Comparison of ENCODE assay signal across 19 cellular contexts in the genomic region with DNA sequence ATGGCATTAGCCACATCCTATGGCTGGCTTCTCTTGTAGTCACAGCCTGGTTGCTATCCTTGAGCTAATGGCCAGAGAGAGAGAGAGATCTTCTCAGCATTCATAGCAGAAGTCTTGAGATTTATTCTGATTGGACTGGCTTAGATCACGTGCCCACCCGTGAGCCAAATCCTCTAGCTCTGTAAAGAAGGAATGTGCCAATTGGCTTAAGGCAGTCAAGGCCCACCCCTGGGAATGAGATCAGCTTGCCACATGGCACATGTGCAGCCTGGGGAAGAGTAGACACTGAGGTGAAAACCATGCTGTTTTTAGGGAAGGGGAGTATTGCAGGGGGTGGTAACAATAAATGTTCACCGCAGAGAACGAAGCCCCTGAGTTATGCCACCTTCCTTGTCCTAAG. TPM values are rescaled to one million over a fixed set of nuclear protein-coding genes. Genes with fewer than 3 reads are reported as not detected.
DNase-seq lines count a peak whose midpoint lies in the region; ATAC-seq, FAIRE-seq and TF ChIP-seq lines count a peak whose summit lies in the region.
"Had no signal": no experiment of that assay in that cellular context is flagged by ENCODE, and none has a peak within 500 bp of the region (broad histone marks: within the 10 kb centered on the region; RNA-seq: fewer than 3 reads in every experiment).

No MANE protein-coding gene starts in this region.

- no peaks in the 10 kb centered on the region for H3K9me3 ChIP-seq in HepG2 (ENCODE audit: low read length)
- H3K9me3 ChIP-seq in right lobe of liver: no peaks in the 10 kb centered on the region
- no peaks in the 10 kb centered on the region for H3K9me3 ChIP-seq in testis
- H3K9me3 ChIP-seq: adrenal gland, Caco-2, spleen, upper lobe of left lung had no signal

- POLR2A ChIA-PET in HepG2 (lab: Yijun Ruan, JAX): no interaction called here

- TF ChIP-seq POLR2A in HepG2 (IDR thresholded peaks at IDR 0.05; ENCODE audit: insufficient read depth in 1 of 2, low read depth in 2 of 2, low read length in 2 of 2) (no peak), right lobe of liver (IDR thresholded peaks at IDR 0.05) (no peak), testis (IDR thresholded peaks at IDR 0.05) (no peak)

- no TSS peak for BruUV-seq in HepG2 (replicated peaks; lab: Mats Ljungman, UMichigan)

- no peak for TF ChIP-seq CTCF in HepG2 (CRISPR knock-in tag; IDR thresholded peaks at IDR 0.05)
- no peak for TF ChIP-seq CTCF in right lobe of liver (IDR thresholded peaks at IDR 0.05)
- TF ChIP-seq CTCF in testis (IDR thresholded peaks at IDR 0.05): no peak

- ATAC-seq in HepG2 (no peak), right lobe of liver (no peak), HG03571 (IDR thresholded peaks at IDR 0.05; ENCODE audit: unreplicated experiment) (no peak), HG02588 (IDR thresholded peaks at IDR 0.05; ENCODE audit: unreplicated experiment) (no peak)
- ATAC-seq: effector memory CD8-positive, alpha-beta T cell; left colon; stimulated activated naive B cell treated with anti-CD40 and anti-IgM and Interleukin-4, amounts not matched to agents 10 μg/mL and 1 μg/mL and 100 μg/mL, for 72 hours had no signal

- CTCF ChIA-PET in HepG2 (lab: Yijun Ruan, JAX; ENCODE audit: low intra/inter-chr PET ratio, low total read pairs): no interaction called here

- no peak overlapping the region for H2AFZ ChIP-seq in HepG2 (ENCODE audit: low read length)

- DNase-seq in HepG2 (ENCODE audit: low spot score) (no peak), right lobe of liver (no peak), OCI-M1 (lab: John Stamatoyannopoulos, UW) (peak; percentile 40), fibroblast of gingiva (ENCODE audit: low read depth) (peak; percentile 17), testis (no peak)
- DNase-seq in activated CD4-positive, CD25-positive, alpha-beta regulatory T cell (lab: John Stamatoyannopoulos, UW): no peak
- DNase-seq: adrenal gland; Caco-2; central memory CD4-positive, alpha-beta T cell; effector memory CD8-positive, alpha-beta T cell; left colon; NCI-H1048; NCI-H774; spleen; stimulated activated naive B cell treated with anti-CD40 and anti-IgM and Interleukin-4, amounts not matched to agents 10 μg/mL and 1 μg/mL and 100 μg/mL, for 72 hours; upper lobe of left lung had no signal

- TF ChIP-seq RAD21 in HepG2 (CRISPR knock-in tag; IDR thresholded peaks at IDR 0.05): no peak

- WGBS in HepG2 (ENCODE audit: low lambda C conversion rate): 36% methylated on average over 4 of the region's 4 CpGs
- 100% methylated on average over 3 of the region's 4 CpGs for WGBS in right lobe of liver (ENCODE audit: insufficient coverage, low coverage, low lambda C conversion rate, missing lambda C conversion rate)
- 75 to 81% methylated on average over 4 of the region's 4 CpGs for WGBS in testis, 2 donors

- H3K27ac ChIP-seq in HepG2 (ENCODE audit: extremely low read length, insufficient read depth, low read length) (no peak overlapping the region), right lobe of liver (no peak overlapping the region), testis (no peak overlapping the region)
- H3K27ac ChIP-seq: adrenal gland, spleen, upper lobe of left lung had no signal

- no peak for FAIRE-seq in HepG2 (lab: Jason Lieb, UNC)

- peaks cover 0 to 26% of the 10 kb centered on the region in 2 experiments; a peak in 2 of 5 replicates for H3K27me3 ChIP-seq in HepG2 (ENCODE audit: control insufficient read depth in 1 of 2, insufficient read depth in 2 of 2, low read length in 2 of 2)
- no peaks in the 10 kb centered on the region for H3K27me3 ChIP-seq in right lobe of liver
- no peaks in the 10 kb centered on the region for H3K27me3 ChIP-seq in testis
- H3K27me3 ChIP-seq: adrenal gland, spleen, upper lobe of left lung had no signal

- no peak overlapping the region for H3K4me3 ChIP-seq in HepG2 (replicated peaks in 1 of 3; ENCODE audit: insufficient read depth in 1 of 3, low read depth in 2 of 3, low read length in 3 of 3)
- H3K4me3 ChIP-seq in right lobe of liver: no peak overlapping the region
- H3K4me3 ChIP-seq in testis: no peak overlapping the region
- H3K4me3 ChIP-seq: adrenal gland, spleen, upper lobe of left lung had no signal

- H3K4me1 ChIP-seq in HepG2 (ENCODE audit: insufficient read depth, low read length) (no peaks in the 10 kb centered on the region), right lobe of liver (peaks cover 0 to 6% (median 0%) of the 10 kb centered on the region in 4 donors), testis (no peaks in the 10 kb centered on the region)
- H3K4me1 ChIP-seq: Caco-2 had no signal

- H3K79me2 ChIP-seq in HepG2 (ENCODE audit: insufficient read depth, low read length): no peaks in the 10 kb centered on the region

- no peak for TF ChIP-seq EP300 in HepG2 (IDR thresholded peaks at IDR 0.05; ENCODE audit: low read depth in 2 of 2, low read length in 2 of 2)
- no peak for TF ChIP-seq EP300 in HepG2 (CRISPR knock-in tag; IDR thresholded peaks at IDR 0.05; ENCODE audit: borderline replicate concordance)

- H3K4me2 ChIP-seq in HepG2 (ENCODE audit: low read depth, low read length): no peak overlapping the region

- intact Hi-C loops in HepG2 (cut with micrococcal nuclease; ENCODE audit: unreplicated experiment): no loop called here
- intact Hi-C loops in right lobe of liver (cut with DNase I): no loop called here
- intact Hi-C loops in testis (cut with DNase I; ENCODE audit: low total_unique reads): no loop called here

- H3K36me3 ChIP-seq in HepG2 (replicated peaks in 1 of 2; ENCODE audit: control insufficient read depth in 1 of 2, insufficient read depth in 2 of 2, low read length in 2 of 2) (no peaks in the 10 kb centered on the region), right lobe of liver (no peaks in the 10 kb centered on the region), testis (ENCODE audit: low read depth, missing control alignments) (no peaks in the 10 kb centered on the region)
- H3K36me3 ChIP-seq: adrenal gland, spleen, upper lobe of left lung had no signal

- in situ Hi-C loops in HepG2 (cut with HindIII; ENCODE audit: extremely low pct_ligation_motif_present, low pct_unique_long_range_greater_than_20kb): no loop called here

- no peak overlapping the region for H3K9ac ChIP-seq in HepG2 (ENCODE audit: insufficient read depth, low read depth, low read length)

- H4K20me1 ChIP-seq in HepG2 (ENCODE audit: insufficient read depth, low read length): no peaks in the 10 kb centered on the region

TF ChIP-seq in HepG2, 621 proteins besides CTCF, POLR2A, EP300 and RAD21:
- TF ChIP-seq, protein P1, sequence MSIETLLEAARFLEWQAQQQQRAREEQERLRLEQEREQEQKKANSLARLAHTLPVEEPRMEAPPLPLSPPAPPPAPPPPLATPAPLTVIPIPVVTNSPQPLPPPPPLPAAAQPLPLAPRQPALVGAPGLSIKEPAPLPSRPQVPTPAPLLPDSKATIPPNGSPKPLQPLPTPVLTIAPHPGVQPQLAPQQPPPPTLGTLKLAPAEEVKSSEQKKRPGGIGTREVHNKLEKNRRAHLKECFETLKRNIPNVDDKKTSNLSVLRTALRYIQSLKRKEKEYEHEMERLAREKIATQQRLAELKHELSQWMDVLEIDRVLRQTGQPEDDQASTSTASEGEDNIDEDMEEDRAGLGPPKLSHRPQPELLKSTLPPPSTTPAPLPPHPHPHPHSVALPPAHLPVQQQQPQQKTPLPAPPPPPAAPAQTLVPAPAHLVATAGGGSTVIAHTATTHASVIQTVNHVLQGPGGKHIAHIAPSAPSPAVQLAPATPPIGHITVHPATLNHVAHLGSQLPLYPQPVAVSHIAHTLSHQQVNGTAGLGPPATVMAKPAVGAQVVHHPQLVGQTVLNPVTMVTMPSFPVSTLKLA (IDR thresholded peaks at IDR 0.05): peak; percentile 5; the same call in 1 of the 2 replicates
- TF ChIP-seq ZNF20 (CRISPR knock-in tag; IDR thresholded peaks at IDR 0.05): no peak

RNA-seq across cellular contexts. Expression of gene PLEKHG7, which starts 36.3 kb away (rescaled TPM):
- not detected in 2 replicates for total RNA-seq in HepG2 (2016; rRNA removed; fragmentation: Illumina TruSeq; extraction: Trizol)
- total RNA-seq in HepG2 (2016; cell fraction: cytosol; rRNA removed; fragmentation: Illumina TruSeq; extraction: Trizol; ENCODE audit: low read depth): not detected in 2 replicates
- total RNA-seq in HepG2 (2016; cell fraction: insoluble cytoplasmic fraction; rRNA removed; fragmentation: Illumina TruSeq; extraction: Trizol): not detected in 2 replicates
- not detected in 2 replicates for total RNA-seq in HepG2 (2016; cell fraction: membrane; rRNA removed; fragmentation: Illumina TruSeq; extraction: Trizol)
- total RNA-seq in HepG2 (2016; cell fraction: nucleus; rRNA removed; fragmentation: Illumina TruSeq; extraction: Trizol): not detected in 2 replicates
- polyA plus RNA-seq in HepG2 (2011; rRNA removed): not detected in 2 replicates
- polyA plus RNA-seq in HepG2 (2011; cell fraction: cytosol; rRNA removed): not detected in 2 replicates
- polyA plus RNA-seq in HepG2 (2011; cell fraction: nucleus; rRNA removed): not detected in 2 replicates
- not detected in 2 replicates for polyA plus RNA-seq in HepG2 (2012)
- polyA plus RNA-seq in HepG2 (2016; cell fraction: cytosol; fragmentation: Illumina TruSeq; extraction: Trizol; ENCODE audit: low read depth): not detected in 2 replicates
- polyA plus RNA-seq in HepG2 (2016; cell fraction: insoluble cytoplasmic fraction; fragmentation: Illumina TruSeq; extraction: Trizol; ENCODE audit: low read depth): not detected in 2 replicates
- not detected in 2 replicates for polyA plus RNA-seq in HepG2 (2016; cell fraction: membrane; fragmentation: Illumina TruSeq; extraction: Trizol; ENCODE audit: low read depth)
- not detected in 2 replicates for polyA plus RNA-seq in HepG2 (2016; cell fraction: nucleus; fragmentation: Illumina TruSeq; extraction: Trizol; ENCODE audit: insufficient read depth, low read depth)
- polyA minus RNA-seq in HepG2 (2011; rRNA and poly(A)+ RNA removed; ENCODE audit: low replicate concordance): not detected in 2 replicates
- not detected in 2 replicates for polyA minus RNA-seq in HepG2 (2011; cell fraction: cytosol; rRNA and poly(A)+ RNA removed)
- polyA minus RNA-seq in HepG2 (2011; cell fraction: nucleus; rRNA and poly(A)+ RNA removed): not detected in 2 replicates
- under 1 TPM; 0.15 to 0.49 (median 0.23) TPM for total RNA-seq in right lobe of liver
- under 1 TPM; 0.06 to 0.31 TPM for total RNA-seq in testis
- 0.33 TPM for polyA plus RNA-seq in testis (ENCODE audit: insufficient read depth, low read depth, low replicate concordance)
- total RNA-seq: adrenal gland, posterior vena cava had no signal
- polyA plus RNA-seq: adrenal gland had no signal

Comparison
In these comparisons a context has a peak if more than half of its experiments do, and no peak if none do; other contexts are left out.
1. DNase-seq: peak in OCI-M1 (single experiment) and fibroblast of gingiva (single experiment); none in HepG2 (single experiment), right lobe of liver (0 of 3), testis (single experiment) and activated CD4-positive, CD25-positive, alpha-beta regulatory T cell (0 of 4).